1 cellular context compared by ENCODE assay signal in the genomic region with DNA sequence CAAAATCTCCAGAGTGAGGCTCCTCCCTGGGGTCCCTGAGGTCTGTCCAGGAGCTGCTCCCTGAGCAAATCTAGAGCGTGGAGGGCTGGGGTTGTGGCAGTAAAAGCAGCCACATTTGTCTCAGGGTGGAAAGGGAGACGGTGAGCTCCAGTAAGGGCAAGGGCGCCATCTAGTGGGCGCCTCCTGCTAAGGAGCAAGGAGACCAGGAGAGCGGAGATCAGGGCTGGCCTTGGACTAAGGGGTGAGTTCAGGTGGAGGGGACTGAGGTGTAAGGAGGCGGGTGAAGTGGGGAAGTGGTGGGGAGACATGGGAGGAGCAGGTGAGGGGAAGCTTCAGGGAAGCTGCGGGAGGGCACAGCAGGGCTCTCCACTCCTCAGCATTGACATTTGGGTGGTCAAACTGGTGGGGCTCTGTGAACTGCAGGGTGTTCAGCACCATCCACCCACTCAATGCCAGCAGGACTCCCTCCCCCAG.
A peak's percentile ranks its signal among the peaks of the same experiment; 100 is the strongest.
TF ChIP-seq lines count a peak whose summit lies in the region.

No MANE protein-coding gene starts in this region.

TF ChIP-seq in K562, 482 proteins besides CTCF, POLR2A, EP300 and RAD21 (continued from another document):
- TF ChIP-seq SMC3 (conservative IDR thresholded peaks at IDR 0.05; ENCODE audit: insufficient read depth, low read depth, low read length) (peak; percentile 92), MAFG (tag; conservative IDR thresholded peaks at IDR 0.05) (no peak)
- TF ChIP-seq, protein P1, sequence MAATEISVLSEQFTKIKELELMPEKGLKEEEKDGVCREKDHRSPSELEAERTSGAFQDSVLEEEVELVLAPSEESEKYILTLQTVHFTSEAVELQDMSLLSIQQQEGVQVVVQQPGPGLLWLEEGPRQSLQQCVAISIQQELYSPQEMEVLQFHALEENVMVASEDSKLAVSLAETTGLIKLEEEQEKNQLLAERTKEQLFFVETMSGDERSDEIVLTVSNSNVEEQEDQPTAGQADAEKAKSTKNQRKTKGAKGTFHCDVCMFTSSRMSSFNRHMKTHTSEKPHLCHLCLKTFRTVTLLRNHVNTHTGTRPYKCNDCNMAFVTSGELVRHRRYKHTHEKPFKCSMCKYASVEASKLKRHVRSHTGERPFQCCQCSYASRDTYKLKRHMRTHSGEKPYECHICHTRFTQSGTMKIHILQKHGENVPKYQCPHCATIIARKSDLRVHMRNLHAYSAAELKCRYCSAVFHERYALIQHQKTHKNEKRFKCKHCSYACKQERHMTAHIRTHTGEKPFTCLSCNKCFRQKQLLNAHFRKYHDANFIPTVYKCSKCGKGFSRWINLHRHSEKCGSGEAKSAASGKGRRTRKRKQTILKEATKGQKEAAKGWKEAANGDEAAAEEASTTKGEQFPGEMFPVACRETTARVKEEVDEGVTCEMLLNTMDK (IDR thresholded peaks at IDR 0.05; ENCODE audit: borderline replicate concordance, insufficient read depth, low read depth, low read length, poor library complexity, severe bottlenecking), result peak; percentile 55
